Comparison of ENCODE assay signal across 25 cellular contexts in the genomic region with DNA sequence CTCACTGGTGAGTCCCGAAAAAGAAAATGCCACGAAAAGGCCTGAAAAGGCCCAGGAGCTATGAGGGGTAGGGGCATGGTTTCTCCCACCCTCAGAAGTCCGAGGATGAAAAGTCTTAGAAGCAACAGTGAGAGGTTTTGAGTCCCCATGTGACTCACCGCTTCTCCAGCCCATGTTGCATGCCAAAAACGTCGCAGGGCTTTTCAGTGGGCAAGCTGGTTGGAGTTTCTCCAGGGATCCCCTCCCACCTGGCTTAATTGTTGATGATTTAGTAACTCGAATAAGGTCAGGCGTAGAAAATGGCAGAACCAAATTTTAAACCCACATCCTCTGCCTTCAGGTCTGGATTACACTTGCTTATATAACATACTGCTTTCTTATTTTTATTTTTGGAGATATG.
"Had no signal": no experiment of that assay in that cellular context is flagged by ENCODE, and none has a peak within 500 bp of the region (broad histone marks: within the 10 kb centered on the region; RNA-seq: fewer than 3 reads in every experiment).

No MANE protein-coding gene starts in this region.

- FAIRE-seq: bronchial epithelial cell, endothelial cell of umbilical vein, kidney, urothelium cell line had no signal

- H3K4me3 ChIP-seq: ascending aorta, coronary artery, heart left ventricle, neural progenitor cell, spleen had no signal

- H2AFZ ChIP-seq: neural progenitor cell had no signal

- H3K9me3 ChIP-seq: ascending aorta, spleen had no signal

- DNase-seq: activated CD4-positive, alpha-beta memory T cell treated with anti-CD3 and anti-CD28 coated beads for 36 hours; activated CD4-positive, alpha-beta T cell treated with anti-CD3 and anti-CD28 coated beads, Interleukin-2, amount 10 ng/mL, durations not matched to agents 24 days and 14 days; activated CD4-positive, CD25-positive, alpha-beta regulatory T cell treated with anti-CD3 and anti-CD28 coated beads, Interleukin-2, amount 50 U/mL, for 72 hours; activated CD8-positive, alpha-beta memory T cell treated with anti-CD3 and anti-CD28 coated beads, Interleukin-2, amount 50 U/mL, for 4 hours; activated gamma-delta T cell; activated naive CD4-positive, alpha-beta T cell treated with anti-CD3 and anti-CD28 coated beads, Interleukin-2, amount 10 ng/mL, durations not matched to agents 7 days and 5 days; activated naive CD8-positive, alpha-beta T cell treated with anti-CD3 and anti-CD28 coated beads, Interleukin-2, amount 10 ng/mL, durations not matched to agents 7 days and 5 days; activated T-cell treated with anti-CD3 and anti-CD28 coated beads, Interleukin-2, amount 50 U/mL, for 1 hour; foreskin keratinocyte; heart left ventricle; hypothalamus; immature natural killer cell; kidney; natural killer cell; right cardiac atrium; spleen; stimulated activated naive CD4-positive, alpha-beta T cell; T-helper 9 cell; trophoblast cell had no signal

- H3K27ac ChIP-seq: ascending aorta, coronary artery, foreskin keratinocyte, heart left ventricle, neural progenitor cell, spleen had no signal

- H3K4me2 ChIP-seq: neural progenitor cell had no signal

- H3K9ac ChIP-seq: neural progenitor cell had no signal

- ATAC-seq: foreskin keratinocyte, heart left ventricle, natural killer cell, right cardiac atrium had no signal

- H3K36me3 ChIP-seq: ascending aorta, heart left ventricle, neural progenitor cell, spleen had no signal

- H3K4me1 ChIP-seq: foreskin keratinocyte, spleen had no signal

- H3K27me3 ChIP-seq: ascending aorta, foreskin keratinocyte, heart left ventricle, neural progenitor cell, spleen had no signal
